8 cellular contexts compared by ENCODE assay signal in genomic region chr9:89375181-89375760, GRCh38. TPM values are rescaled to one million over a fixed set of nuclear protein-coding genes. Genes with fewer than 3 reads are reported as not detected.
DNase-seq lines count a peak whose midpoint lies in the region; ATAC-seq and TF ChIP-seq lines count a peak whose summit lies in the region.

No MANE protein-coding gene starts in this region.

- intact Hi-C loops in dendritic cell treated with granulocyte-macrophage colony-stimulating factor and Interleukin-4, amounts not matched to agents 40 ng/mL and 50 ng/mL, for 4 days (cut with micrococcal nuclease) = loop anchor here (5.0 kb wide), 1 partner anchor 172 kb away; no protein-coding TSS in a partner anchor
- intact Hi-C loops in upper lobe of right lung (cut with DNase I) = no loop called here

- no peaks in the 10 kb centered on the region for H3K9me3 ChIP-seq in upper lobe of right lung
- no peaks in the 10 kb centered on the region for H3K9me3 ChIP-seq in neural progenitor cell (ENCODE audit: low read depth)

- no peak overlapping the region for H3K9ac ChIP-seq in neural progenitor cell

- peak; percentile 60 for DNase-seq in MV-4-11 (lab: John Stamatoyannopoulos, UW)
- no peak for DNase-seq in upper lobe of right lung
- DNase-seq in neural progenitor cell (ENCODE audit: low spot score) = no peak
- no peak for DNase-seq in pons (ENCODE audit: low spot score)
- no peak for DNase-seq in foreskin fibroblast

- H3K36me3 ChIP-seq in upper lobe of right lung (peaks cover 5% of the 10 kb centered on the region), neural progenitor cell (no peaks in the 10 kb centered on the region)

- H3K27me3 ChIP-seq in upper lobe of right lung (no peaks in the 10 kb centered on the region), neural progenitor cell (no peaks in the 10 kb centered on the region)

- H4K20me1 ChIP-seq in neural progenitor cell (ENCODE audit: low read depth) = no peaks in the 10 kb centered on the region

- peaks cover 31% of the 10 kb centered on the region for H3K36me3 Mint-ChIP-seq in dendritic cell treated with granulocyte-macrophage colony-stimulating factor and Interleukin-4, amounts not matched to agents 40 ng/mL and 50 ng/mL, for 4 days (ENCODE audit: low read depth)
- peaks cover 14% of the 10 kb centered on the region for H3K36me3 Mint-ChIP-seq in neural progenitor cell

- H3K4me2 ChIP-seq in neural progenitor cell = no peak overlapping the region

- peak; percentile 77 for ATAC-seq in GM18498 (IDR thresholded peaks at IDR 0.05; ENCODE audit: unreplicated experiment)
- ATAC-seq in GM21619 (IDR thresholded peaks at IDR 0.05; ENCODE audit: unreplicated experiment) = peak; percentile 80
- ATAC-seq in upper lobe of right lung = peak; percentile 25

- no peaks in the 10 kb centered on the region for H3K9me3 Mint-ChIP-seq in dendritic cell treated with granulocyte-macrophage colony-stimulating factor and Interleukin-4, amounts not matched to agents 40 ng/mL and 50 ng/mL, for 4 days
- H3K9me3 Mint-ChIP-seq in neural progenitor cell = no peaks in the 10 kb centered on the region

- no peak overlapping the region for H2AFZ ChIP-seq in neural progenitor cell (replicated peaks)

- H3K4me3 ChIP-seq in upper lobe of right lung (no peak overlapping the region), neural progenitor cell (no peak overlapping the region), foreskin fibroblast (ENCODE audit: low read depth in 1 of 2, low read length in 2 of 2) (no peak overlapping the region)

- H3K4me3 Mint-ChIP-seq in dendritic cell treated with granulocyte-macrophage colony-stimulating factor and Interleukin-4, amounts not matched to agents 40 ng/mL and 50 ng/mL, for 4 days = no peak overlapping the region
- no peak overlapping the region for H3K4me3 Mint-ChIP-seq in neural progenitor cell

- H3K79me2 ChIP-seq in neural progenitor cell (ENCODE audit: low read depth) = no peaks in the 10 kb centered on the region

- peak overlapping the region; percentile 13 for H3K27ac Mint-ChIP-seq in dendritic cell treated with granulocyte-macrophage colony-stimulating factor and Interleukin-4, amounts not matched to agents 40 ng/mL and 50 ng/mL, for 4 days
- H3K27ac Mint-ChIP-seq in neural progenitor cell = no peak overlapping the region

- TF ChIP-seq CTCF in upper lobe of right lung (IDR thresholded peaks at IDR 0.05) = no peak
- TF ChIP-seq CTCF in neural progenitor cell (IDR thresholded peaks at IDR 0.05) = no peak
- TF ChIP-seq CTCF in foreskin fibroblast (IDR thresholded peaks at IDR 0.05; ENCODE audit: low read depth, low read length) = no peak

- H3K4me1 ChIP-seq in upper lobe of right lung = no peaks in the 10 kb centered on the region
- peaks cover 3% of the 10 kb centered on the region for H3K4me1 ChIP-seq in neural progenitor cell

- no peaks in the 10 kb centered on the region for H3K27me3 Mint-ChIP-seq in dendritic cell treated with granulocyte-macrophage colony-stimulating factor and Interleukin-4, amounts not matched to agents 40 ng/mL and 50 ng/mL, for 4 days
- H3K27me3 Mint-ChIP-seq in neural progenitor cell (ENCODE audit: insufficient read depth, low read depth) = no peaks in the 10 kb centered on the region

- no peaks in the 10 kb centered on the region for H3F3A ChIP-seq in neural progenitor cell (ENCODE audit: low read depth)

- H3K4me1 Mint-ChIP-seq in dendritic cell treated with granulocyte-macrophage colony-stimulating factor and Interleukin-4, amounts not matched to agents 40 ng/mL and 50 ng/mL, for 4 days (ENCODE audit: low read depth) = peaks cover 40% of the 10 kb centered on the region
- H3K4me1 Mint-ChIP-seq in neural progenitor cell = peaks cover 16% of the 10 kb centered on the region

- H3K27ac ChIP-seq in upper lobe of right lung = no peak overlapping the region
- H3K27ac ChIP-seq in neural progenitor cell = no peak overlapping the region

RNA-seq across cellular contexts. Expression of gene SECISBP2, which starts 57.0 kb away (rescaled TPM):
- total RNA-seq in upper lobe of right lung = 58.0 TPM
- total RNA-seq in neural progenitor cell (ENCODE audit: low replicate concordance) = 90.0 and 118 TPM in 2 replicates

Comparison
In these comparisons a context has a peak if more than half of its experiments do, and no peak if none do; other contexts are left out.
1. ATAC-seq: peak in every context shown above with its lines; median percentile 80 in GM21619; 77 in GM18498; 25 in upper lobe of right lung.